ENCODE assay signal across 14 cellular contexts in the genomic region with DNA sequence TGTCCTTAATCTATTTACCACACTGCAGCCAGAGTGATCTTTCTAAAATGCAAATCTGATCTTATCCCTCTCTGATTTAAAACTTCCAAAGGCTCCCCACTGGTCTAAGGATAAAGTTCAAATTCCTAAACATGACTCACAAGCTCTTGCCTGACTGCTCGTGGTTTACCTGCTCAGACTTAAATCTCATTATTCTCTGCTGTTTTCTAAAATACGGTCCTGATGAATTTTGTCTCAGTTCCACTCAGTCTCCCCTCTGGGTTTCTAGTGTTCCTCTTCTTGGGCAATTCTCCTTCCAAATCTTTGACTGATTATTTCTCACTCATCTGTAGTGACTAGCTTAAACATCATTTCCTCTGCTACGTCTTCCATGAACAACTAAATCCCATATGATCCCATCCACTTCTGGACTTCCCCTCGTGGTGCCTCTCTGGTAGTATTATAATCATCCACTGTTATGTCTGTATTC.
A peak's percentile ranks its signal among the peaks of the same experiment; 100 is the strongest.
DNase-seq lines count a peak whose midpoint lies in the region; ATAC-seq and TF ChIP-seq lines count a peak whose summit lies in the region.
"Had no signal": no experiment of that assay in that cellular context is flagged by ENCODE, and none has a peak within 500 bp of the region (broad histone marks: within the 10 kb centered on the region; RNA-seq: fewer than 3 reads in every experiment).

No MANE protein-coding gene starts in this region.

- H3K4me1 ChIP-seq in GM23338 (ENCODE audit: insufficient read depth) (peaks cover 44% of the 10 kb centered on the region), SK-N-SH (ENCODE audit: control insufficient read depth in 1 of 2, insufficient read depth in 2 of 2, low read depth in 1 of 2, low read length in 1 of 2) (peaks cover 0 to 18% of the 10 kb centered on the region in 2 experiments; a peak in 2 of 4 replicates), suprapubic skin (peaks cover 10% of the 10 kb centered on the region)

- no peak overlapping the region for H2AFZ ChIP-seq in GM23338
- no peak overlapping the region for H2AFZ ChIP-seq in SK-N-SH (ENCODE audit: low read depth)

- H3K9me2 ChIP-seq in GM23338 (ENCODE audit: insufficient read depth) (no peaks in the 10 kb centered on the region), SK-N-SH (no peaks in the 10 kb centered on the region)

- no peaks in the 10 kb centered on the region for H3K9me3 Mint-ChIP-seq in GM23338
- H3K9me3 Mint-ChIP-seq in activated T-cell treated with anti-CD3 and anti-CD28 coated beads, Interleukin-2, amount 50 U/mL, for 72 hours, result no peaks in the 10 kb centered on the region

- DNase-seq in GM23338 (ENCODE audit: low spot score), result peak; percentile 77
- DNase-seq in SK-N-SH, result no peak
- DNase-seq in fibroblast of villous mesenchyme (ENCODE audit: low read depth), result peak; percentile 60
- peak; percentile 5 for DNase-seq in pulmonary artery endothelial cell (ENCODE audit: low read depth, low spot score)
- no peak for DNase-seq in activated T-cell treated with anti-CD3 and anti-CD28 coated beads, Interleukin-2, amount 50 U/mL, for 72 hours
- no peak for DNase-seq in suprapubic skin (ENCODE audit: low spot score in 2 of 2)
- DNase-seq in GOT3 (lab: John Stamatoyannopoulos, UW), result no peak
- DNase-seq: activated CD8-positive, alpha-beta T cell treated with anti-CD3 and anti-CD28 coated beads, Interleukin-2, amount 10 ng/mL, durations not matched to agents 7 days and 5 days; cerebellar nuclear complex; left ventricle myocardium superior; NCI-H1092 treated with DMSO at 0.1 percent for 48 hours; stimulated activated CD4-positive, alpha-beta T cell treated with anti-CD3 and anti-CD28 coated beads, Interleukin-15, amount 100 ng/mL, for 24 hours had no signal

- TF ChIP-seq EP300 in SK-N-SH (IDR thresholded peaks at IDR 0.05; ENCODE audit: borderline replicate concordance in 1 of 2, low read depth in 1 of 2, low read length in 1 of 2), result peak in 1 of 2 experiments; percentile 42; a peak in 1 of 4 replicates
- TF ChIP-seq EP300 in suprapubic skin (IDR thresholded peaks at IDR 0.05), result no peak

- TF ChIP-seq CTCF in GM23338 (conservative IDR thresholded peaks at IDR 0.05; ENCODE audit: low read depth in 2 of 2) (no peak), SK-N-SH (IDR thresholded peaks at IDR 0.05) (no peak), fibroblast of villous mesenchyme (IDR thresholded peaks at IDR 0.05; ENCODE audit: insufficient read depth, low read depth, low read length) (no peak), suprapubic skin (IDR thresholded peaks at IDR 0.05) (no peak)

- H3K27ac ChIP-seq in GM23338 (ENCODE audit: low read depth) (peak overlapping the region; percentile 50; the same call in 1 of the 2 replicates), SK-N-SH (ENCODE audit: low read depth in 2 of 2, low read length in 1 of 2) (peak overlapping the region in 1 of 2 experiments; percentile 27; a peak in 2 of 4 replicates), suprapubic skin (no peak overlapping the region)
- H3K27ac ChIP-seq: thoracic aorta had no signal

- no peak overlapping the region for H3K9ac ChIP-seq in SK-N-SH

- H3K4me3 ChIP-seq in GM23338 (no peak overlapping the region), SK-N-SH (ENCODE audit: low read depth in 2 of 2, low read length in 1 of 2) (no peak overlapping the region), fibroblast of villous mesenchyme (ENCODE audit: low read depth, low read length) (no peak overlapping the region), suprapubic skin (no peak overlapping the region)
- H3K4me3 ChIP-seq: thoracic aorta had no signal

- H3K9me3 ChIP-seq in SK-N-SH (no peaks in the 10 kb centered on the region), suprapubic skin (no peaks in the 10 kb centered on the region)
- H3K9me3 ChIP-seq: thoracic aorta had no signal

- no peak for TF ChIP-seq POLR2A in suprapubic skin (IDR thresholded peaks at IDR 0.05)

- peak overlapping the region; percentile 16 for H3K4me2 ChIP-seq in GM23338
- H3K4me2 ChIP-seq in SK-N-SH, result peak overlapping the region; percentile 35; the same call in 1 of the 2 replicates

- POLR2A ChIA-PET in SK-N-SH (lab: Yijun Ruan, JAX), result no interaction called here

- peaks cover 51% of the 10 kb centered on the region for H3K4me1 Mint-ChIP-seq in GM23338
- H3K4me1 Mint-ChIP-seq in activated T-cell treated with anti-CD3 and anti-CD28 coated beads, Interleukin-2, amount 50 U/mL, for 72 hours (ENCODE audit: low read depth), result no peaks in the 10 kb centered on the region

- no peaks in the 10 kb centered on the region for H3K36me3 Mint-ChIP-seq in GM23338 (ENCODE audit: low read depth)
- H3K36me3 Mint-ChIP-seq in activated T-cell treated with anti-CD3 and anti-CD28 coated beads, Interleukin-2, amount 50 U/mL, for 72 hours (ENCODE audit: insufficient read depth in 2 of 2), result no peaks in the 10 kb centered on the region

- ATAC-seq in GM23338, result peak; percentile 56
- no peak for ATAC-seq in GM21390 (IDR thresholded peaks at IDR 0.05; ENCODE audit: unreplicated experiment)
- ATAC-seq in activated T-cell treated with anti-CD3 and anti-CD28 coated beads, Interleukin-2, amount 50 U/mL, for 72 hours (replicated peaks in 1 of 2), result no peak
- ATAC-seq: activated CD8-positive, alpha-beta T cell treated with anti-CD3 and anti-CD28 coated beads, Interleukin-2, amount 10 ng/mL, durations not matched to agents 7 days and 5 days; left ventricle myocardium superior had no signal

- no peak for TF ChIP-seq RAD21 in SK-N-SH (IDR thresholded peaks at IDR 0.05; ENCODE audit: low read length)

- H3F3A ChIP-seq in GM23338 (replicated peaks; ENCODE audit: low read depth) (no peaks in the 10 kb centered on the region), SK-N-SH (replicated peaks; ENCODE audit: insufficient read depth) (no peaks in the 10 kb centered on the region)

- peaks cover 2% of the 10 kb centered on the region for H3K27me3 Mint-ChIP-seq in GM23338 (ENCODE audit: insufficient read depth, low read depth, poor library complexity)
- peaks cover 23% of the 10 kb centered on the region for H3K27me3 Mint-ChIP-seq in activated T-cell treated with anti-CD3 and anti-CD28 coated beads, Interleukin-2, amount 50 U/mL, for 72 hours (ENCODE audit: low read depth)

- 4% methylated on average over 4 of the region's 4 CpGs for WGBS in SK-N-SH (ENCODE audit: low lambda C conversion rate)
- 39% methylated on average over 4 of the region's 4 CpGs for WGBS in suprapubic skin

- H3K79me2 ChIP-seq in GM23338 (replicated peaks; ENCODE audit: insufficient read depth) (no peaks in the 10 kb centered on the region), SK-N-SH (ENCODE audit: insufficient read depth) (no peaks in the 10 kb centered on the region)

- H3K27me3 ChIP-seq in GM23338 (ENCODE audit: insufficient read depth) (no peaks in the 10 kb centered on the region), SK-N-SH (ENCODE audit: insufficient read depth) (no peaks in the 10 kb centered on the region), suprapubic skin (no peaks in the 10 kb centered on the region)

- H3K36me3 ChIP-seq in GM23338 (ENCODE audit: insufficient read depth) (no peaks in the 10 kb centered on the region), SK-N-SH (replicated peaks in 1 of 2; ENCODE audit: control insufficient read depth in 1 of 2, insufficient read depth in 2 of 2, low read length in 1 of 2) (no peaks in the 10 kb centered on the region), suprapubic skin (no peaks in the 10 kb centered on the region)
- H3K36me3 ChIP-seq: thoracic aorta had no signal

- CTCF ChIA-PET in SK-N-SH (lab: Yijun Ruan, JAX), result interaction anchor here (0.9 to 2.3 kb wide), 5 partner anchors 46 to 310 kb away, joined by 3 to 9 read pairs (median 4); a partner anchor contains a TSS

- H3K27ac Mint-ChIP-seq in GM23338, result peak overlapping the region; percentile 92
- H3K27ac Mint-ChIP-seq in activated T-cell treated with anti-CD3 and anti-CD28 coated beads, Interleukin-2, amount 50 U/mL, for 72 hours, result no peak overlapping the region
- H3K27ac Mint-ChIP-seq: activated CD8-positive, alpha-beta T cell treated with anti-CD3 and anti-CD28 coated beads, Interleukin-2, amount 10 ng/mL, durations not matched to agents 7 days and 5 days had no signal

- H4K20me1 ChIP-seq in GM23338 (replicated peaks; ENCODE audit: insufficient read depth) (no peaks in the 10 kb centered on the region), SK-N-SH (ENCODE audit: insufficient read depth) (no peaks in the 10 kb centered on the region)

- H3K4me3 Mint-ChIP-seq in GM23338, result peak overlapping the region; percentile 4; the same call in 1 of the 3 replicates
- no peak overlapping the region for H3K4me3 Mint-ChIP-seq in activated T-cell treated with anti-CD3 and anti-CD28 coated beads, Interleukin-2, amount 50 U/mL, for 72 hours
- H3K4me3 Mint-ChIP-seq: activated CD8-positive, alpha-beta T cell treated with anti-CD3 and anti-CD28 coated beads, Interleukin-2, amount 10 ng/mL, durations not matched to agents 7 days and 5 days had no signal

TF ChIP-seq in GM23338, 12 proteins besides CTCF, POLR2A, EP300 and RAD21:
- TF ChIP-seq NANOG (IDR thresholded peaks at IDR 0.05; ENCODE audit: borderline replicate concordance) (0 out of 2 replicates have a peak, but pooled peaks have one; percentile 1), ZNF331 (CRISPR knock-in tag; IDR thresholded peaks at IDR 0.05; ENCODE audit: low read depth) (no peak)

TF ChIP-seq in SK-N-SH, 30 proteins besides CTCF, POLR2A, EP300 and RAD21 (continues in another document):
- TF ChIP-seq, protein P1, sequence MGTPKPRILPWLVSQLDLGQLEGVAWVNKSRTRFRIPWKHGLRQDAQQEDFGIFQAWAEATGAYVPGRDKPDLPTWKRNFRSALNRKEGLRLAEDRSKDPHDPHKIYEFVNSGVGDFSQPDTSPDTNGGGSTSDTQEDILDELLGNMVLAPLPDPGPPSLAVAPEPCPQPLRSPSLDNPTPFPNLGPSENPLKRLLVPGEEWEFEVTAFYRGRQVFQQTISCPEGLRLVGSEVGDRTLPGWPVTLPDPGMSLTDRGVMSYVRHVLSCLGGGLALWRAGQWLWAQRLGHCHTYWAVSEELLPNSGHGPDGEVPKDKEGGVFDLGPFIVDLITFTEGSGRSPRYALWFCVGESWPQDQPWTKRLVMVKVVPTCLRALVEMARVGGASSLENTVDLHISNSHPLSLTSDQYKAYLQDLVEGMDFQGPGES (IDR thresholded peaks at IDR 0.05; ENCODE audit: low read depth, low read length), result no peak
- TF ChIP-seq, protein P2, sequence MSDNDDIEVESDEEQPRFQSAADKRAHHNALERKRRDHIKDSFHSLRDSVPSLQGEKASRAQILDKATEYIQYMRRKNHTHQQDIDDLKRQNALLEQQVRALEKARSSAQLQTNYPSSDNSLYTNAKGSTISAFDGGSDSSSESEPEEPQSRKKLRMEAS (IDR thresholded peaks at IDR 0.05; ENCODE audit: low read depth), result no peak
- TF ChIP-seq TCF12 (IDR thresholded peaks at IDR 0.05) (peak; percentile 50), NRF1 (IDR thresholded peaks at IDR 0.05; ENCODE audit: low read depth, low read length) (no peak), SMC3 (IDR thresholded peaks at IDR 0.05; ENCODE audit: low read depth, low read length) (no peak), RCOR1 (IDR thresholded peaks at IDR 0.05; ENCODE audit: low read length) (no peak), FOSL2 (IDR thresholded peaks at IDR 0.05; ENCODE audit: borderline replicate concordance, low read depth) (peak; percentile 60; the same call in 1 of the 2 replicates), RXRA (IDR thresholded peaks at IDR 0.05; ENCODE audit: borderline replicate concordance, low read depth) (peak; percentile 52; the same call in 1 of the 2 replicates)

Comparison
In these comparisons a context has a peak if more than half of its experiments do, and no peak if none do; other contexts are left out.
1. DNase-seq: peak in GM23338 (single experiment), fibroblast of villous mesenchyme (single experiment) and pulmonary artery endothelial cell (single experiment); none in SK-N-SH (single experiment), activated T-cell treated with anti-CD3 and anti-CD28 coated beads, Interleukin-2, amount 50 U/mL, for 72 hours (0 of 2), suprapubic skin (0 of 2) and GOT3 (single experiment).